Comparison of ENCODE assay signal across 1 cellular context in the genomic region with DNA sequence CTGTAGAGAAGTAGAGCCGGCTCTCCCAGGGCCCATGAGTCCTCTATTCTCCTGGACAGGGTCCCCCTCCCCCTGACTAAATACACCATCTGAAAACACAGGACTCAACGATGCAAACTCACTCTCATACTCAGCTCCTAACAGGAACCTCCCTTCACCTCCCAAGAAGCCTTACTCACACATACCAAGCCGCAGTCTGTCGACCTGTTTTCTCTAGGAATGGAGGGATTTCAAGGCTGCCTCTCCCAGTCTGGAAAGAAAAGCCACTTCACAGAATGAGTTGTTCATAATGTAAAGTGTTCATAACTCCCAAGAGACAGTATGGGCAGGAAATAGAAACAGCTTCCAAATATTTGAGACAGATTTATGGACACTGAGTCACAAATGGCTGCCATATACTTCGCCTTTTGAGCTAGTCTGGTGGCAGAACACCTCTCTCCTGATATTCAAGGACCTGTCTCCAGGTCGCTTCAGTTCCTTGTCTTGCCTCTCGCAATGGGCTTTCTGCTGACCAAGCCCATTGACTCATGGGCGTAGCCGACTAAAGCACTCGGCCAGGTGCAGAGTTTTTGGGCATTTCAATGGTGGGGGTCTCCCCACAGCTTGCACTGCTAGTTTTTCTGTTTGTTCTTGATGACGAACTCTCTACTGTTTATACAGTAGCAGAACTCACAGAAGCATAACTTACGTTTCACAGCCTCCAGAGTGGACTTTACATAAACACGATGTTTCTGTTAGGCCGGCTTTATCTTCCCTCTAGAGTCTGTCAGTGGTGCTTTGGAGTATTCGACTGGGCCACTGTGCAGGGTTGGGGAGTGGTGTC.
A peak's percentile ranks its signal among the peaks of the same experiment; 100 is the strongest.
TF ChIP-seq lines count a peak whose summit lies in the region.

No MANE protein-coding gene starts in this region.

TF ChIP-seq in A549, 52 proteins besides CTCF, POLR2A, EP300 and RAD21 (continued from another document):
- TF ChIP-seq JUNB (IDR thresholded peaks at IDR 0.05), result peak; percentile 34; the same call in 1 of the 2 replicates
- no peak for TF ChIP-seq EHMT2 (IDR thresholded peaks at IDR 0.05; ENCODE audit: low read depth)
- no peak for TF ChIP-seq CHD2 (IDR thresholded peaks at IDR 0.05; ENCODE audit: low read length, partially characterized antibody)
- no peak for TF ChIP-seq FOSL2 (IDR thresholded peaks at IDR 0.05)
- 0 out of 2 replicates have a peak, but pooled peaks have one; percentile 2 for TF ChIP-seq FOSL2 (CRISPR knock-in tag; IDR thresholded peaks at IDR 0.05)
- TF ChIP-seq, protein P1, sequence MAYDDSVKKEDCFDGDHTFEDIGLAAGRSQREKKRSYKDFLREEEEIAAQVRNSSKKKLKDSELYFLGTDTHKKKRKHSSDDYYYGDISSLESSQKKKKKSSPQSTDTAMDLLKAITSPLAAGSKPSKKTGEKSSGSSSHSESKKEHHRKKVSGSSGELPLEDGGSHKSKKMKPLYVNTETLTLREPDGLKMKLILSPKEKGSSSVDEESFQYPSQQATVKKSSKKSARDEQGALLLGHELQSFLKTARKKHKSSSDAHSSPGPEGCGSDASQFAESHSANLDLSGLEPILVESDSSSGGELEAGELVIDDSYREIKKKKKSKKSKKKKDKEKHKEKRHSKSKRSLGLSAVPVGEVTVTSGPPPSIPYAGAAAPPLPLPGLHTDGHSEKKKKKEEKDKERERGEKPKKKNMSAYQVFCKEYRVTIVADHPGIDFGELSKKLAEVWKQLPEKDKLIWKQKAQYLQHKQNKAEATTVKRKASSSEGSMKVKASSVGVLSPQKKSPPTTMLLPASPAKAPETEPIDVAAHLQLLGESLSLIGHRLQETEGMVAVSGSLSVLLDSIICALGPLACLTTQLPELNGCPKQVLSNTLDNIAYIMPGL (CRISPR knock-in tag; IDR thresholded peaks at IDR 0.05; ENCODE audit: borderline replicate concordance), result no peak
- TF ChIP-seq HOXA7 (CRISPR knock-in tag; IDR thresholded peaks at IDR 0.05), result no peak
- TF ChIP-seq, protein P2, sequence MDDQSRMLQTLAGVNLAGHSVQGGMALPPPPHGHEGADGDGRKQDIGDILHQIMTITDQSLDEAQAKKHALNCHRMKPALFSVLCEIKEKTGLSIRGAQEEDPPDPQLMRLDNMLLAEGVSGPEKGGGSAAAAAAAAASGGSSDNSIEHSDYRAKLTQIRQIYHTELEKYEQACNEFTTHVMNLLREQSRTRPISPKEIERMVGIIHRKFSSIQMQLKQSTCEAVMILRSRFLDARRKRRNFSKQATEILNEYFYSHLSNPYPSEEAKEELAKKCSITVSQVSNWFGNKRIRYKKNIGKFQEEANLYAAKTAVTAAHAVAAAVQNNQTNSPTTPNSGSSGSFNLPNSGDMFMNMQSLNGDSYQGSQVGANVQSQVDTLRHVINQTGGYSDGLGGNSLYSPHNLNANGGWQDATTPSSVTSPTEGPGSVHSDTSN (IDR thresholded peaks at IDR 0.05), result no peak
- TF ChIP-seq, protein P3, sequence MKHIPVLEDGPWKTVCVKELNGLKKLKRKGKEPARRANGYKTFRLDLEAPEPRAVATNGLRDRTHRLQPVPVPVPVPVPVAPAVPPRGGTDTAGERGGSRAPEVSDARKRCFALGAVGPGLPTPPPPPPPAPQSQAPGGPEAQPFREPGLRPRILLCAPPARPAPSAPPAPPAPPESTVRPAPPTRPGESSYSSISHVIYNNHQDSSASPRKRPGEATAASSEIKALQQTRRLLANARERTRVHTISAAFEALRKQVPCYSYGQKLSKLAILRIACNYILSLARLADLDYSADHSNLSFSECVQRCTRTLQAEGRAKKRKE (CRISPR knock-in tag; IDR thresholded peaks at IDR 0.05; ENCODE audit: low read depth), result no peak
- no peak for TF ChIP-seq ZSCAN20 (CRISPR knock-in tag; IDR thresholded peaks at IDR 0.05)
- TF ChIP-seq FOXS1 (CRISPR knock-in tag; IDR thresholded peaks at IDR 0.05), result no peak
- TF ChIP-seq RNF2 (IDR thresholded peaks at IDR 0.05; ENCODE audit: borderline replicate concordance, low read depth), result no peak
- no peak for TF ChIP-seq KDM5A (IDR thresholded peaks at IDR 0.05)
